Comparison of ENCODE assay signal across 17 cellular contexts in the genomic region with DNA sequence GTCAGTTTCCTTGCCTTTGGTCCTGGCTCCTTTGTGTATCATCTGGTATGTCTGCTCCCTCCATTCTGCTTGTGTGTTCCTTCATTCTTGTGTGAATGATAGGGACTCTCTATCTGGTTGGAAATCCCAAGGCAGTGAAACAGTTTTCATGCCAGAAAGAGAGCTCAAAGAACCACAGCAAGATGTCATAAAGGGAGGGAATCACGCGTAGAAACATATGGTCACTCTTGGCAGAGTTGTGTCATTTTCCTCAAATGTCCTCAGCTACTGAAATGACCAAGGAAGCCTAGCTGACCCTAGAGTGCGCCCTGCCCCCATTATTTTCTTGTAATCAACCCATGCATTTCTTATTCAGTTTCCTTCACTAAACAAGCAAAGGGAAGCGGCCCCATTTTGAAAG. TPM values are rescaled to one million over a fixed set of nuclear protein-coding genes. Genes with fewer than 3 reads are reported as not detected.
DNase-seq lines count a peak whose midpoint lies in the region; ATAC-seq and TF ChIP-seq lines count a peak whose summit lies in the region.
"Had no signal": no experiment of that assay in that cellular context is flagged by ENCODE, and none has a peak within 500 bp of the region (broad histone marks: within the 10 kb centered on the region; RNA-seq: fewer than 3 reads in every experiment).

No MANE protein-coding gene starts in this region.

- no peak for ATAC-seq in activated CD8-positive, alpha-beta T cell treated with anti-CD3 and anti-CD28 coated beads for 36 hours
- ATAC-seq in HG03439 (IDR thresholded peaks at IDR 0.05; ENCODE audit: unreplicated experiment), result no peak
- ATAC-seq: left lobe of liver, right lobe of liver had no signal

- no peak for TF ChIP-seq CTCF in activated CD8-positive, alpha-beta T cell treated with anti-CD3 and anti-CD28 coated beads for 36 hours (IDR thresholded peaks at IDR 0.05)
- no peak for TF ChIP-seq CTCF in chondrocyte (IDR thresholded peaks at IDR 0.05)

- H3K9me3 Mint-ChIP-seq in activated naive CD4-positive, alpha-beta T cell treated with anti-CD3 and anti-CD28 coated beads, Interleukin-2, amount 50 U/mL, for 24 hours, result no peaks in the 10 kb centered on the region
- H3K9me3 Mint-ChIP-seq in activated naive CD4-positive, alpha-beta T cell treated with anti-CD3 and anti-CD28 coated beads, Interleukin-2, amount 10 ng/mL, durations not matched to agents 7 days and 5 days, result no peaks in the 10 kb centered on the region
- no peaks in the 10 kb centered on the region for H3K9me3 Mint-ChIP-seq in activated CD8-positive, alpha-beta T cell treated with anti-CD3 and anti-CD28 coated beads for 36 hours
- H3K9me3 Mint-ChIP-seq in chondrocyte (ENCODE audit: low read depth), result no peaks in the 10 kb centered on the region
- H3K9me3 Mint-ChIP-seq: nephron had no signal

- peaks cover 6% of the 10 kb centered on the region for H3K36me3 Mint-ChIP-seq in activated naive CD4-positive, alpha-beta T cell treated with anti-CD3 and anti-CD28 coated beads, Interleukin-2, amount 50 U/mL, for 24 hours
- H3K36me3 Mint-ChIP-seq in activated naive CD4-positive, alpha-beta T cell treated with anti-CD3 and anti-CD28 coated beads, Interleukin-2, amount 10 ng/mL, durations not matched to agents 7 days and 5 days, result peaks cover 71% of the 10 kb centered on the region
- H3K36me3 Mint-ChIP-seq in activated CD8-positive, alpha-beta T cell treated with anti-CD3 and anti-CD28 coated beads for 36 hours (ENCODE audit: low read depth), result peaks cover 68% of the 10 kb centered on the region
- no peaks in the 10 kb centered on the region for H3K36me3 Mint-ChIP-seq in chondrocyte (ENCODE audit: low read depth)

- no peak for DNase-seq in activated naive CD4-positive, alpha-beta T cell treated with anti-CD3 and anti-CD28 coated beads, Interleukin-2, amount 10 ng/mL, durations not matched to agents 7 days and 5 days
- no peak for DNase-seq in activated CD8-positive, alpha-beta T cell treated with anti-CD3 and anti-CD28 coated beads for 36 hours
- DNase-seq in cerebellum (ENCODE audit: low spot score) (peak; percentile 54), chondrocyte (ENCODE audit: low spot score) (no peak), NCI-H2029 treated with DMSO at 0.1 percent for 48 hours (lab: John Stamatoyannopoulos, UW) (no peak)
- DNase-seq in NK-92 treated with Interleukin-12 subunit alpha and Interleukin-12 subunit beta, amount 100 ng/mL, for 24 hours (lab: John Stamatoyannopoulos, UW), result no peak
- DNase-seq: activated CD8-positive, alpha-beta memory T cell treated with anti-CD3 and anti-CD28 coated beads for 24 hours; dermis blood vessel endothelial cell; NCI-H1105 treated with DMSO at 0.1 percent for 48 hours; NCI-H2081 treated with DMSO at 0.1 percent for 48 hours; right lobe of liver; SIG-M5; upper lobe of left lung had no signal

- intact Hi-C loops in activated CD8-positive, alpha-beta T cell treated with anti-CD3 and anti-CD28 coated beads for 36 hours (cut with micrococcal nuclease), result no loop called here

- H3K27me3 Mint-ChIP-seq in activated naive CD4-positive, alpha-beta T cell treated with anti-CD3 and anti-CD28 coated beads, Interleukin-2, amount 50 U/mL, for 24 hours, result no peaks in the 10 kb centered on the region
- no peaks in the 10 kb centered on the region for H3K27me3 Mint-ChIP-seq in activated naive CD4-positive, alpha-beta T cell treated with anti-CD3 and anti-CD28 coated beads, Interleukin-2, amount 10 ng/mL, durations not matched to agents 7 days and 5 days
- no peaks in the 10 kb centered on the region for H3K27me3 Mint-ChIP-seq in activated CD8-positive, alpha-beta T cell treated with anti-CD3 and anti-CD28 coated beads for 36 hours
- H3K27me3 Mint-ChIP-seq in chondrocyte (ENCODE audit: low read depth), result no peaks in the 10 kb centered on the region

- POLR2A ChIA-PET in activated CD8-positive, alpha-beta T cell treated with anti-CD3 and anti-CD28 coated beads for 36 hours (lab: Charles Lee), result interaction anchor here (1.0 to 1.3 kb wide), 3 partner anchors 12 to 1267 kb away, joined by 3 to 4 read pairs (median 3); a partner anchor contains a TSS

- CTCF ChIA-PET in activated naive CD4-positive, alpha-beta T cell treated with anti-CD3 and anti-CD28 coated beads, Interleukin-2, amount 10 ng/mL, durations not matched to agents 7 days and 5 days (lab: Charles Lee), result interaction anchor here (1.2 to 1.6 kb wide), 2 partner anchors 11 to 47 kb away, joined by 3 to 4 read pairs; no protein-coding TSS in a partner anchor
- CTCF ChIA-PET in activated CD8-positive, alpha-beta T cell treated with anti-CD3 and anti-CD28 coated beads for 36 hours (lab: Charles Lee), result interaction anchor here (1.0 to 5.8 kb wide), 5 partner anchors 47 to 183 kb away, joined by 3 to 49 read pairs (median 6); a partner anchor contains a TSS

- H3K4me3 Mint-ChIP-seq in activated naive CD4-positive, alpha-beta T cell treated with anti-CD3 and anti-CD28 coated beads, Interleukin-2, amount 50 U/mL, for 24 hours, result no peak overlapping the region
- no peak overlapping the region for H3K4me3 Mint-ChIP-seq in activated naive CD4-positive, alpha-beta T cell treated with anti-CD3 and anti-CD28 coated beads, Interleukin-2, amount 10 ng/mL, durations not matched to agents 7 days and 5 days
- no peak overlapping the region for H3K4me3 Mint-ChIP-seq in activated CD8-positive, alpha-beta T cell treated with anti-CD3 and anti-CD28 coated beads for 36 hours
- no peak overlapping the region for H3K4me3 Mint-ChIP-seq in chondrocyte (ENCODE audit: unreplicated experiment)
- H3K4me3 Mint-ChIP-seq: nephron had no signal

- H3K4me1 Mint-ChIP-seq in activated naive CD4-positive, alpha-beta T cell treated with anti-CD3 and anti-CD28 coated beads, Interleukin-2, amount 50 U/mL, for 24 hours, result peaks cover 44% of the 10 kb centered on the region
- H3K4me1 Mint-ChIP-seq in activated naive CD4-positive, alpha-beta T cell treated with anti-CD3 and anti-CD28 coated beads, Interleukin-2, amount 10 ng/mL, durations not matched to agents 7 days and 5 days, result peaks cover 18% of the 10 kb centered on the region
- peaks cover 51% of the 10 kb centered on the region for H3K4me1 Mint-ChIP-seq in activated CD8-positive, alpha-beta T cell treated with anti-CD3 and anti-CD28 coated beads for 36 hours (ENCODE audit: low read depth)
- H3K4me1 Mint-ChIP-seq in chondrocyte (ENCODE audit: low read depth), result peaks cover 12% of the 10 kb centered on the region

- peak overlapping the region; percentile 80 for H3K27ac Mint-ChIP-seq in activated naive CD4-positive, alpha-beta T cell treated with anti-CD3 and anti-CD28 coated beads, Interleukin-2, amount 50 U/mL, for 24 hours
- H3K27ac Mint-ChIP-seq in activated naive CD4-positive, alpha-beta T cell treated with anti-CD3 and anti-CD28 coated beads, Interleukin-2, amount 10 ng/mL, durations not matched to agents 7 days and 5 days, result no peak overlapping the region
- H3K27ac Mint-ChIP-seq in activated CD8-positive, alpha-beta T cell treated with anti-CD3 and anti-CD28 coated beads for 36 hours, result peak overlapping the region; percentile 71
- no peak overlapping the region for H3K27ac Mint-ChIP-seq in chondrocyte (ENCODE audit: unreplicated experiment)
- H3K27ac Mint-ChIP-seq: nephron had no signal

RNA-seq across cellular contexts. Expression of a gene that starts 48.0 kb away (rescaled TPM):
- 100 to 1,000 TPM; 105 to 106 TPM for total RNA-seq in activated CD8-positive, alpha-beta T cell treated with anti-CD3 and anti-CD28 coated beads for 36 hours
- total RNA-seq in cerebellum (10.2 TPM), chondrocyte (0.52 to 1.1 TPM in 2 of 3 replicates, not detected in the other)

Comparison
In these comparisons a context has a peak if more than half of its experiments do, and no peak if none do; other contexts are left out.
1. H3K27ac Mint-ChIP-seq: peak in activated naive CD4-positive, alpha-beta T cell treated with anti-CD3 and anti-CD28 coated beads, Interleukin-2, amount 50 U/mL, for 24 hours (single experiment) and activated CD8-positive, alpha-beta T cell treated with anti-CD3 and anti-CD28 coated beads for 36 hours (single experiment); none in activated naive CD4-positive, alpha-beta T cell treated with anti-CD3 and anti-CD28 coated beads, Interleukin-2, amount 10 ng/mL, durations not matched to agents 7 days and 5 days (single experiment) and chondrocyte (single experiment).